10 cellular contexts compared by ENCODE assay signal in genomic region chr16:2971134-2971984, GRCh38. TPM values are rescaled to one million over a fixed set of nuclear protein-coding genes. Genes with fewer than 3 reads are reported as not detected.
DNase-seq lines count a peak whose midpoint lies in the region; ATAC-seq, FAIRE-seq and TF ChIP-seq lines count a peak whose summit lies in the region.
"Had no signal": no experiment of that assay in that cellular context is flagged by ENCODE, and none has a peak within 500 bp of the region (broad histone marks: within the 10 kb centered on the region; RNA-seq: fewer than 3 reads in every experiment).

No MANE protein-coding gene starts in this region.

- peaks cover 46% of the 10 kb centered on the region for H3K36me3 ChIP-seq in iPS-15b (ENCODE audit: control insufficient read depth, insufficient read depth, low read length)

- intact Hi-C loops in left ventricle myocardium superior (cut with micrococcal nuclease) = no loop called here

- peaks cover 4% of the 10 kb centered on the region for H3K27me3 ChIP-seq in iPS-15b (ENCODE audit: control insufficient read depth, insufficient read depth, low read length)

- peaks cover 16% of the 10 kb centered on the region for H3K4me1 Mint-ChIP-seq in stimulated activated naive CD8-positive, alpha-beta T cell treated with anti-CD3 and anti-CD28 coated beads, Interleukin-15, Interleukin-2, amounts not matched to agents 100 ng/mL and 50 ng/mL, for 24 hours (ENCODE audit: low read depth)
- peaks cover 13% of the 10 kb centered on the region for H3K4me1 Mint-ChIP-seq in T-helper 17 cell

- H3K9me3 Mint-ChIP-seq in stimulated activated naive CD8-positive, alpha-beta T cell treated with anti-CD3 and anti-CD28 coated beads, Interleukin-15, Interleukin-2, amounts not matched to agents 100 ng/mL and 50 ng/mL, for 24 hours = no peaks in the 10 kb centered on the region

- peaks cover 7% of the 10 kb centered on the region for H3K27me3 Mint-ChIP-seq in stimulated activated naive CD8-positive, alpha-beta T cell treated with anti-CD3 and anti-CD28 coated beads, Interleukin-15, Interleukin-2, amounts not matched to agents 100 ng/mL and 50 ng/mL, for 24 hours
- peaks cover 10% of the 10 kb centered on the region for H3K27me3 Mint-ChIP-seq in T-helper 17 cell

- TF ChIP-seq POLR2A in H54 (IDR thresholded peaks at IDR 0.05; ENCODE audit: low read depth, low read length) = no peak

- ATAC-seq in stimulated activated naive CD8-positive, alpha-beta T cell treated with anti-CD3 and anti-CD28 coated beads, Interleukin-15, Interleukin-2, amounts not matched to agents 100 U/mL and 50 U/mL, for 24 hours = no peak
- ATAC-seq in T-helper 17 cell (no peak), left ventricle myocardium superior (no peak)

- H3K9ac ChIP-seq in iPS-15b (ENCODE audit: low read depth, low read length) = no peak overlapping the region

- H3K27ac Mint-ChIP-seq in stimulated activated naive CD8-positive, alpha-beta T cell treated with anti-CD3 and anti-CD28 coated beads, Interleukin-15, Interleukin-2, amounts not matched to agents 100 ng/mL and 50 ng/mL, for 24 hours = no peak overlapping the region
- no peak overlapping the region for H3K27ac Mint-ChIP-seq in T-helper 17 cell

- peak overlapping the region; percentile 72 for H3K4me3 ChIP-seq in iPS-15b (ENCODE audit: low read depth, low read length)

- H3K4me1 ChIP-seq in iPS-15b (ENCODE audit: control insufficient read depth, insufficient read depth, low read length) = peaks cover 5% of the 10 kb centered on the region

- H3K9me3 ChIP-seq in T-helper 17 cell (ENCODE audit: control insufficient read depth, low read length, poor library complexity, severe bottlenecking) = no peaks in the 10 kb centered on the region
- no peaks in the 10 kb centered on the region for H3K9me3 ChIP-seq in iPS-15b (ENCODE audit: control insufficient read depth, insufficient read depth, low read length)

- FAIRE-seq in H54 (lab: Jason Lieb, UNC) = no peak
- FAIRE-seq: D721Med, islet of Langerhans had no signal

- H3K36me3 Mint-ChIP-seq in stimulated activated naive CD8-positive, alpha-beta T cell treated with anti-CD3 and anti-CD28 coated beads, Interleukin-15, Interleukin-2, amounts not matched to agents 100 ng/mL and 50 ng/mL, for 24 hours (ENCODE audit: low read depth) = peaks cover 20% of the 10 kb centered on the region
- H3K36me3 Mint-ChIP-seq in T-helper 17 cell (ENCODE audit: low read depth) = peaks cover 3% of the 10 kb centered on the region

- DNase-seq in stimulated activated naive CD8-positive, alpha-beta T cell treated with anti-CD3 and anti-CD28 coated beads, Interleukin-15, Interleukin-2, amounts not matched to agents 100 U/mL and 50 U/mL, for 24 hours = no peak
- DNase-seq in T-helper 17 cell = no peak
- no peak for DNase-seq in NCI-H82 treated with DMSO at 0.1 percent for 48 hours (lab: John Stamatoyannopoulos, UW; ENCODE audit: unreplicated experiment)
- no peak for DNase-seq in left ventricle myocardium superior
- DNase-seq in HuH-7.5 (ENCODE audit: low spot score) = no peak
- no peak for DNase-seq in H54 (ENCODE audit: insufficient read length, low spot score)

- peak overlapping the region; percentile 81 for H3K4me3 Mint-ChIP-seq in stimulated activated naive CD8-positive, alpha-beta T cell treated with anti-CD3 and anti-CD28 coated beads, Interleukin-15, Interleukin-2, amounts not matched to agents 100 ng/mL and 50 ng/mL, for 24 hours
- H3K4me3 Mint-ChIP-seq in T-helper 17 cell = peak overlapping the region; percentile 71

RNA-seq across cellular contexts. Expression of gene PAQR4, which starts 2.2 kb away (rescaled TPM):
- 1 to 10 TPM; 1.7 to 2.7 TPM for total RNA-seq in T-helper 17 cell
- total RNA-seq in left ventricle myocardium superior = 7.9 TPM

RNA-seq across cellular contexts. Expression of gene KREMEN2, which starts 7.3 kb away (rescaled TPM):
- total RNA-seq in T-helper 17 cell (not detected), left ventricle myocardium superior (not detected)

RNA-seq across cellular contexts. Expression of gene PKMYT1, which starts 8.9 kb away (rescaled TPM):
- total RNA-seq in T-helper 17 cell = not detected
- total RNA-seq in left ventricle myocardium superior = 0.55 TPM

RNA-seq across cellular contexts. Expression of gene CLDN9, which starts 41.4 kb away (rescaled TPM):
- total RNA-seq in T-helper 17 cell = not detected
- total RNA-seq in left ventricle myocardium superior = 1.2 TPM

RNA-seq across cellular contexts. Expression of gene CLDN6, which starts 46.6 kb away (rescaled TPM):
- total RNA-seq in T-helper 17 cell (not detected), left ventricle myocardium superior (not detected)
